Comparison of ENCODE assay signal across 9 cellular contexts in genomic region chr9:37390759-37391158, GRCh38. TPM values are rescaled to one million over a fixed set of nuclear protein-coding genes. Genes with fewer than 3 reads are reported as not detected.
DNase-seq lines count a peak whose midpoint lies in the region; ATAC-seq and TF ChIP-seq lines count a peak whose summit lies in the region.
"Had no signal": no experiment of that assay in that cellular context is flagged by ENCODE, and none has a peak within 500 bp of the region (broad histone marks: within the 10 kb centered on the region; RNA-seq: fewer than 3 reads in every experiment).

No MANE protein-coding gene starts in this region.

- H3K4me3 Mint-ChIP-seq in HFFc6, result no peak overlapping the region
- H3K4me3 Mint-ChIP-seq in effector memory CD8-positive, alpha-beta T cell, result no peak overlapping the region
- no peak overlapping the region for H3K4me3 Mint-ChIP-seq in type B pancreatic cell
- H3K4me3 Mint-ChIP-seq: brain had no signal

- H3K27me3 Mint-ChIP-seq in HFFc6 (ENCODE audit: insufficient read depth), result peaks cover 22% of the 10 kb centered on the region
- H3K27me3 Mint-ChIP-seq in effector memory CD8-positive, alpha-beta T cell, result peaks cover 0 to 6% of the 10 kb centered on the region in 2 donors
- H3K27me3 Mint-ChIP-seq in type B pancreatic cell, result no peaks in the 10 kb centered on the region

- TF ChIP-seq CTCF in HFFc6 (IDR thresholded peaks at IDR 0.05) (peak; percentile 48; the same call in 1 of the 2 replicates), type B pancreatic cell (conservative IDR thresholded peaks at IDR 0.05) (peak; percentile 52)

- H3K27ac Mint-ChIP-seq in HFFc6, result no peak overlapping the region
- peak overlapping the region in 1 of 2 donors; percentile 15 for H3K27ac Mint-ChIP-seq in effector memory CD8-positive, alpha-beta T cell
- H3K27ac Mint-ChIP-seq in type B pancreatic cell, result no peak overlapping the region
- H3K27ac Mint-ChIP-seq: brain had no signal

- peak; percentile 21 for DNase-seq in stimulated activated CD4-positive, alpha-beta T cell treated with anti-CD3 and anti-CD28 coated beads, Interleukin-4, amount 100 ng/mL, for 24 hours
- no peak for DNase-seq in stimulated activated CD4-positive, alpha-beta T cell treated with anti-CD3 and anti-CD28 coated beads, Interleukin-4, amount 100 ng/mL, for 4 hours
- DNase-seq in HFFc6 (no peak), M059J (ENCODE audit: low read depth) (peak; percentile 58), type B pancreatic cell (ENCODE audit: extremely low spot score, unreplicated experiment) (no peak), NCI-H2196 treated with DMSO at 0.1 percent for 48 hours (lab: John Stamatoyannopoulos, UW; ENCODE audit: unreplicated experiment) (no peak)
- DNase-seq in effector memory CD8-positive, alpha-beta T cell, result no peak
- no peak for DNase-seq in effector CD4-positive, alpha-beta T cell

- H3K36me3 Mint-ChIP-seq in HFFc6 (ENCODE audit: low read depth), result no peaks in the 10 kb centered on the region
- no peaks in the 10 kb centered on the region for H3K36me3 Mint-ChIP-seq in effector memory CD8-positive, alpha-beta T cell (ENCODE audit: insufficient read depth)
- H3K36me3 Mint-ChIP-seq in type B pancreatic cell, result no peaks in the 10 kb centered on the region
- H3K36me3 Mint-ChIP-seq: brain had no signal

- H3K4me1 Mint-ChIP-seq in HFFc6 (ENCODE audit: low read depth) (no peaks in the 10 kb centered on the region), type B pancreatic cell (ENCODE audit: unreplicated experiment) (no peaks in the 10 kb centered on the region)
- H3K4me1 Mint-ChIP-seq in effector memory CD8-positive, alpha-beta T cell (ENCODE audit: low read depth in 2 of 2), result peaks cover 0 to 2% of the 10 kb centered on the region in 2 donors

- no peaks in the 10 kb centered on the region for H3K9me3 Mint-ChIP-seq in HFFc6
- H3K9me3 Mint-ChIP-seq in effector memory CD8-positive, alpha-beta T cell, result no peaks in the 10 kb centered on the region
- H3K9me3 Mint-ChIP-seq in type B pancreatic cell, result no peaks in the 10 kb centered on the region
- H3K9me3 Mint-ChIP-seq: brain had no signal

- peak; percentile 35 for ATAC-seq in effector memory CD8-positive, alpha-beta T cell (replicated peaks)

RNA-seq across cellular contexts. Expression of gene GRHPR, which starts 31.7 kb away (rescaled TPM):
- 100 to 1,000 TPM; 106 to 116 (median 111) TPM for total RNA-seq in HFFc6 (2021; fragmentation: NEBNext Ultra II Directional; extraction: Animal tissue kit (Norgen Biotek cat#: 25700))
- total RNA-seq in M059J (2014; rRNA removed; shearing (Covaris generic)), result 129 and 133 TPM in 2 replicates
- 81.6 and 109 TPM in 2 replicates for total RNA-seq in type B pancreatic cell (ENCODE audit: low replicate concordance)

Comparison
In these comparisons a context has a peak if more than half of its experiments do, and no peak if none do; other contexts are left out.
1. DNase-seq: peak in stimulated activated CD4-positive, alpha-beta T cell treated with anti-CD3 and anti-CD28 coated beads, Interleukin-4, amount 100 ng/mL, for 24 hours (single experiment) and M059J (single experiment); none in stimulated activated CD4-positive, alpha-beta T cell treated with anti-CD3 and anti-CD28 coated beads, Interleukin-4, amount 100 ng/mL, for 4 hours (0 of 2), HFFc6 (single experiment), effector memory CD8-positive, alpha-beta T cell (0 of 3), type B pancreatic cell (single experiment), effector CD4-positive, alpha-beta T cell (single experiment) and NCI-H2196 treated with DMSO at 0.1 percent for 48 hours (single experiment).